In genomic region chr3:50260027-50260941, GRCh38 we compare ENCODE assay signal across 1 cellular context.
TF ChIP-seq lines count a peak whose summit lies in the region.

No MANE protein-coding gene starts in this region.

TF ChIP-seq in HepG2, 621 proteins besides CTCF, POLR2A, EP300 and RAD21 (continued from another document and continues in another):
- TF ChIP-seq ARID5B (CRISPR knock-in tag; IDR thresholded peaks at IDR 0.05) (peak; percentile 74), NR2F2 (IDR thresholded peaks at IDR 0.05; ENCODE audit: borderline replicate concordance, low read depth) (no peak), JUNB (CRISPR knock-in tag; IDR thresholded peaks at IDR 0.05; ENCODE audit: borderline replicate concordance) (peak; percentile 31; the same call in 1 of the 2 replicates), MAF1 (CRISPR knock-in tag; IDR thresholded peaks at IDR 0.05; ENCODE audit: borderline replicate concordance) (0 out of 2 replicates have a peak, but pooled peaks have one; percentile 27), TOPORS (CRISPR knock-in tag; IDR thresholded peaks at IDR 0.05) (no peak), ZNF772 (CRISPR knock-in tag; IDR thresholded peaks at IDR 0.05) (peak; percentile 89), JARID2 (CRISPR knock-in tag; IDR thresholded peaks at IDR 0.05; ENCODE audit: insufficient replicate concordance) (no peak), ZBTB37 (CRISPR knock-in tag; IDR thresholded peaks at IDR 0.05) (no peak), PLRG1 (conservative IDR thresholded peaks at IDR 0.05) (no peak), KIAA2018 (CRISPR knock-in tag; IDR thresholded peaks at IDR 0.05; ENCODE audit: borderline replicate concordance) (0 out of 2 replicates have a peak, but pooled peaks have one; percentile 60), ZNF773 (CRISPR knock-in tag; IDR thresholded peaks at IDR 0.05; ENCODE audit: borderline replicate concordance) (no peak), ZNF34 (CRISPR knock-in tag; IDR thresholded peaks at IDR 0.05; ENCODE audit: borderline replicate concordance) (no peak), SRSF4 (IDR thresholded peaks at IDR 0.05; ENCODE audit: low read depth, low read length, poor library complexity, severe bottlenecking) (no peak), ZNF143 (CRISPR knock-in tag; IDR thresholded peaks at IDR 0.05) (no peak), ZKSCAN1 (IDR thresholded peaks at IDR 0.05; ENCODE audit: low read length) (peak; percentile 36; the same call in 1 of the 2 replicates), ARID4A (CRISPR knock-in tag; IDR thresholded peaks at IDR 0.05; ENCODE audit: borderline replicate concordance) (peak; percentile 65; the same call in 1 of the 2 replicates), HES4 (CRISPR knock-in tag; IDR thresholded peaks at IDR 0.05; ENCODE audit: borderline replicate concordance) (no peak; the same call in 1 of the 2 replicates), RFXAP (CRISPR knock-in tag; IDR thresholded peaks at IDR 0.05; ENCODE audit: borderline replicate concordance) (peak; percentile 80), NONO (IDR thresholded peaks at IDR 0.05) (no peak), NONO (CRISPR knock-in tag; conservative IDR thresholded peaks at IDR 0.05) (peak; percentile 87), ZNF282 (IDR thresholded peaks at IDR 0.05; ENCODE audit: partially characterized antibody) (no peak), ARNT2 (CRISPR knock-in tag; IDR thresholded peaks at IDR 0.05; ENCODE audit: low read depth) (peak; percentile 87), ZNF850 (CRISPR knock-in tag; conservative IDR thresholded peaks at IDR 0.05) (no peak), ZNF138 (CRISPR knock-in tag; IDR thresholded peaks at IDR 0.05; ENCODE audit: low read depth) (peak; percentile 94), AKNA (CRISPR knock-in tag; IDR thresholded peaks at IDR 0.05; ENCODE audit: borderline replicate concordance) (no peak), HMG20A (CRISPR knock-in tag; IDR thresholded peaks at IDR 0.05; ENCODE audit: borderline replicate concordance) (0 out of 2 replicates have a peak, but pooled peaks have one; percentile 25)
- TF ChIP-seq, protein P1, sequence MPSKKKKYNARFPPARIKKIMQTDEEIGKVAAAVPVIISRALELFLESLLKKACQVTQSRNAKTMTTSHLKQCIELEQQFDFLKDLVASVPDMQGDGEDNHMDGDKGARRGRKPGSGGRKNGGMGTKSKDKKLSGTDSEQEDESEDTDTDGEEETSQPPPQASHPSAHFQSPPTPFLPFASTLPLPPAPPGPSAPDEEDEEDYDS (CRISPR knock-in tag; IDR thresholded peaks at IDR 0.05): peak; percentile 46
- TF ChIP-seq, protein P2, sequence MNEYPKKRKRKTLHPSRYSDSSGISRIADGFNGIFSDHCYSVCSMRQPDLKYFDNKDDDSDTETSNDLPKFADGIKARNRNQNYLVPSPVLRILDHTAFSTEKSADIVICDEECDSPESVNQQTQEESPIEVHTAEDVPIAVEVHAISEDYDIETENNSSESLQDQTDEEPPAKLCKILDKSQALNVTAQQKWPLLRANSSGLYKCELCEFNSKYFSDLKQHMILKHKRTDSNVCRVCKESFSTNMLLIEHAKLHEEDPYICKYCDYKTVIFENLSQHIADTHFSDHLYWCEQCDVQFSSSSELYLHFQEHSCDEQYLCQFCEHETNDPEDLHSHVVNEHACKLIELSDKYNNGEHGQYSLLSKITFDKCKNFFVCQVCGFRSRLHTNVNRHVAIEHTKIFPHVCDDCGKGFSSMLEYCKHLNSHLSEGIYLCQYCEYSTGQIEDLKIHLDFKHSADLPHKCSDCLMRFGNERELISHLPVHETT (CRISPR knock-in tag; conservative IDR thresholded peaks at IDR 0.05): peak; percentile 95
